ENCODE assay signal across 11 cellular contexts in genomic region chr6:15331143-15331542, GRCh38.
DNase-seq lines count a peak whose midpoint lies in the region; ATAC-seq, FAIRE-seq and TF ChIP-seq lines count a peak whose summit lies in the region.
"Had no signal": no experiment of that assay in that cellular context is flagged by ENCODE, and none has a peak within 500 bp of the region (broad histone marks: within the 10 kb centered on the region; RNA-seq: fewer than 3 reads in every experiment).

No MANE protein-coding gene starts in this region.

- H3K4me1 ChIP-seq in GM23338 (ENCODE audit: insufficient read depth) = peaks cover 97% of the 10 kb centered on the region

- no peaks in the 10 kb centered on the region for H3K36me3 Mint-ChIP-seq in CD4-positive, alpha-beta T cell (ENCODE audit: low read depth)
- H3K36me3 Mint-ChIP-seq in GM23338 (ENCODE audit: low read depth) (peaks cover 7% of the 10 kb centered on the region; the same call in 2 of the 3 replicates), memory B cell (no peaks in the 10 kb centered on the region)
- peaks cover 52% of the 10 kb centered on the region for H3K36me3 Mint-ChIP-seq in activated T-helper 2 cell treated with anti-CD3 and anti-CD28 coated beads, Interferon-gamma antibody, Interleukin-2, Interleukin-4, amounts not matched to agents 10 μg/mL and 5 μg/mL and 100 μg/mL, durations not matched to agents 14 hours and 24 hours and 36 hours (ENCODE audit: low read depth)

- H3K27ac Mint-ChIP-seq in CD4-positive, alpha-beta T cell = no peak overlapping the region
- H3K27ac Mint-ChIP-seq in GM23338 (peak overlapping the region; percentile 90), memory B cell (peak overlapping the region; percentile 80)
- H3K27ac Mint-ChIP-seq in activated T-helper 2 cell treated with anti-CD3 and anti-CD28 coated beads, Interferon-gamma antibody, Interleukin-2, Interleukin-4, amounts not matched to agents 10 μg/mL and 5 μg/mL and 100 μg/mL, durations not matched to agents 14 hours and 24 hours and 36 hours = peak overlapping the region; percentile 72

- peaks cover 99% of the 10 kb centered on the region for H4K20me1 ChIP-seq in GM23338 (replicated peaks; ENCODE audit: insufficient read depth)

- peak overlapping the region; percentile 69; the same call in 1 of the 2 replicates for H3K4me2 ChIP-seq in GM23338

- no peaks in the 10 kb centered on the region for H3K36me3 ChIP-seq in GM23338 (ENCODE audit: insufficient read depth)

- DNase-seq in CD4-positive, alpha-beta T cell = no peak
- DNase-seq in GM23338 (ENCODE audit: low spot score) (no peak), memory B cell (ENCODE audit: low spot score in 2 of 2) (no peak), H54 (ENCODE audit: insufficient read length, low spot score) (no peak), GM19240 (ENCODE audit: insufficient read length, low spot score) (no peak)
- DNase-seq in activated T-helper 2 cell treated with anti-CD3 and anti-CD28 coated beads, Interferon-gamma antibody, Interleukin-2, Interleukin-4, amounts not matched to agents 10 μg/mL and 5 μg/mL and 100 μg/mL, durations not matched to agents 14 hours and 24 hours and 36 hours (ENCODE audit: low spot score) = no peak
- DNase-seq: activated CD4-positive, alpha-beta memory T cell treated with anti-CD3 and anti-CD28 coated beads, Interleukin-2, amount 10 ng/mL, durations not matched to agents 7 days and 5 days; NCI-H1417 treated with DMSO at 0.1 percent for 48 hours had no signal

- no peak for TF ChIP-seq CTCF in CD4-positive, alpha-beta T cell (IDR thresholded peaks at IDR 0.05)
- TF ChIP-seq CTCF in GM23338 (conservative IDR thresholded peaks at IDR 0.05; ENCODE audit: low read depth in 2 of 2) = no peak

- H3K27ac ChIP-seq in CD4-positive, alpha-beta T cell (ENCODE audit: low read depth, low read length) = no peak overlapping the region
- peak overlapping the region; percentile 68; the same call in 1 of the 2 replicates for H3K27ac ChIP-seq in GM23338 (ENCODE audit: low read depth)
- H3K27ac ChIP-seq: RWPE1 had no signal

- no peak overlapping the region for H3K4me3 ChIP-seq in GM23338

- H3K27me3 ChIP-seq in CD4-positive, alpha-beta T cell (ENCODE audit: control insufficient read depth, insufficient read depth, low read length) = no peaks in the 10 kb centered on the region
- no peaks in the 10 kb centered on the region for H3K27me3 ChIP-seq in GM23338 (ENCODE audit: insufficient read depth)

- FAIRE-seq in H54 (lab: Jason Lieb, UNC) = no peak

- CTCF ChIA-PET in CD4-positive, alpha-beta T cell (lab: Charles Lee) = no interaction called here

- H3K9me3 ChIP-seq in CD4-positive, alpha-beta T cell (ENCODE audit: control insufficient read depth, low read length) = no peaks in the 10 kb centered on the region

- H3K79me2 ChIP-seq in GM23338 (replicated peaks; ENCODE audit: insufficient read depth) = peaks cover 100% of the 10 kb centered on the region

- TF ChIP-seq POLR2A in H54 (IDR thresholded peaks at IDR 0.05; ENCODE audit: low read depth, low read length) = no peak

- no peak for ATAC-seq in CD4-positive, alpha-beta T cell (ENCODE audit: poor library complexity)
- ATAC-seq in GM23338 (no peak), memory B cell (ENCODE audit: low read depth) (peak; percentile 13), HG03571 (IDR thresholded peaks at IDR 0.05; ENCODE audit: unreplicated experiment) (no peak), HG02798 (IDR thresholded peaks at IDR 0.05; ENCODE audit: poor library complexity, unreplicated experiment) (no peak)

- peaks cover 33% of the 10 kb centered on the region for H3F3A ChIP-seq in GM23338 (replicated peaks; ENCODE audit: low read depth)

- no peaks in the 10 kb centered on the region for H3K27me3 Mint-ChIP-seq in CD4-positive, alpha-beta T cell
- H3K27me3 Mint-ChIP-seq in GM23338 (ENCODE audit: insufficient read depth, low read depth, poor library complexity) (peaks cover 42% of the 10 kb centered on the region), memory B cell (no peaks in the 10 kb centered on the region)
- H3K27me3 Mint-ChIP-seq in activated T-helper 2 cell treated with anti-CD3 and anti-CD28 coated beads, Interferon-gamma antibody, Interleukin-2, Interleukin-4, amounts not matched to agents 10 μg/mL and 5 μg/mL and 100 μg/mL, durations not matched to agents 14 hours and 24 hours and 36 hours (ENCODE audit: low read depth) = no peaks in the 10 kb centered on the region
- H3K27me3 Mint-ChIP-seq: activated CD4-positive, alpha-beta memory T cell treated with anti-CD3 and anti-CD28 coated beads, Interleukin-2, amount 10 ng/mL, durations not matched to agents 7 days and 5 days had no signal

- intact Hi-C loops in CD4-positive, alpha-beta T cell (cut with DNase I, micrococcal nuclease) = loop anchor here in 1 of 2 experiments (5.0 kb wide), 1 partner anchor 39 kb away; no protein-coding TSS in a partner anchor
- intact Hi-C loops in activated T-helper 2 cell treated with anti-CD3 and anti-CD28 coated beads, Interferon-gamma antibody, Interleukin-2, Interleukin-4, amounts not matched to agents 10 μg/mL and 5 μg/mL and 100 μg/mL, durations not matched to agents 14 hours and 24 hours and 36 hours (cut with micrococcal nuclease) = no loop called here

- H3K4me3 Mint-ChIP-seq in CD4-positive, alpha-beta T cell = peak overlapping the region; percentile 32
- H3K4me3 Mint-ChIP-seq in GM23338 (0 out of 3 replicates have a peak overlapping the region, but pooled peaks have one; percentile 19), memory B cell (peak overlapping the region; percentile 73)
- no peak overlapping the region for H3K4me3 Mint-ChIP-seq in activated T-helper 2 cell treated with anti-CD3 and anti-CD28 coated beads, Interferon-gamma antibody, Interleukin-2, Interleukin-4, amounts not matched to agents 10 μg/mL and 5 μg/mL and 100 μg/mL, durations not matched to agents 14 hours and 24 hours and 36 hours (ENCODE audit: low read depth)
- H3K4me3 Mint-ChIP-seq: activated CD4-positive, alpha-beta memory T cell treated with anti-CD3 and anti-CD28 coated beads, Interleukin-2, amount 10 ng/mL, durations not matched to agents 7 days and 5 days had no signal

- H3K9me2 ChIP-seq in GM23338 (ENCODE audit: insufficient read depth) = no peaks in the 10 kb centered on the region

- no peaks in the 10 kb centered on the region for H3K9me3 Mint-ChIP-seq in CD4-positive, alpha-beta T cell
- H3K9me3 Mint-ChIP-seq in GM23338 (no peaks in the 10 kb centered on the region), memory B cell (no peaks in the 10 kb centered on the region)
- H3K9me3 Mint-ChIP-seq in activated T-helper 2 cell treated with anti-CD3 and anti-CD28 coated beads, Interferon-gamma antibody, Interleukin-2, Interleukin-4, amounts not matched to agents 10 μg/mL and 5 μg/mL and 100 μg/mL, durations not matched to agents 14 hours and 24 hours and 36 hours = no peaks in the 10 kb centered on the region
- H3K9me3 Mint-ChIP-seq: activated CD4-positive, alpha-beta memory T cell treated with anti-CD3 and anti-CD28 coated beads, Interleukin-2, amount 10 ng/mL, durations not matched to agents 7 days and 5 days had no signal

- H3K4me1 Mint-ChIP-seq in CD4-positive, alpha-beta T cell (ENCODE audit: low read depth) = peaks cover 97% of the 10 kb centered on the region
- H3K4me1 Mint-ChIP-seq in GM23338 = peaks cover 93% of the 10 kb centered on the region
- peaks cover 82% of the 10 kb centered on the region for H3K4me1 Mint-ChIP-seq in activated T-helper 2 cell treated with anti-CD3 and anti-CD28 coated beads, Interferon-gamma antibody, Interleukin-2, Interleukin-4, amounts not matched to agents 10 μg/mL and 5 μg/mL and 100 μg/mL, durations not matched to agents 14 hours and 24 hours and 36 hours (ENCODE audit: low read depth)
- H3K4me1 Mint-ChIP-seq in memory B cell = peaks cover 68% of the 10 kb centered on the region

- H2AFZ ChIP-seq in GM23338 = no peak overlapping the region

- POLR2A ChIA-PET in CD4-positive, alpha-beta T cell (lab: Charles Lee) = no interaction called here

TF ChIP-seq in GM23338, 12 proteins besides CTCF, POLR2A, EP300 and RAD21 (continues in another document):
- TF ChIP-seq ETS1 (IDR thresholded peaks at IDR 0.05) (no peak), JUNB (IDR thresholded peaks at IDR 0.05; ENCODE audit: unreplicated experiment) (no peak)
